10 cellular contexts compared by ENCODE assay signal in the genomic region with DNA sequence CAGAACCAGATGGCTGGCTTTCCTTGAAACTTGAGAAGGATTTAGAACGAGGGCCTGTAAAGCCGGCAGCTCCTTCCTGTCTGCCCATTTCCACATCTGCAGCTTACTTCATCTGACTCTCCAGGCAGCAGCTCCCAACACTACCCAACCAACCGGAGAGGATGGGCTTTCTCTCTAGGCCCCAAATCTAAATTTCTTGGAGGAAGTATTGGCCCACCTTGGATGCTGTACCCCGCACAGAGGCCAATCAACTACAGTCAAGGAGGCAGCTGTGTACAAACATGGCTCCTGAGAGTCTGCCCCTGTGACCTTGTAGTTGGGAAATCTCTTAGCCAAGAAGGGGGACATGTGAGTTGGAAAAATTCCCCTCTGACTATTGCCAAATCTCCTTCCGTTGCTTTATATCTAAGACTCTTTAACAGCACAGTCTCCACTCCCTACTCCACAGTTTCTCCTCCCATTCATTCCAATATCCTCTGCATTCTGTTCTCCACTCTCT.
DNase-seq lines count a peak whose midpoint lies in the region; TF ChIP-seq lines count a peak whose summit lies in the region.
"Had no signal": no experiment of that assay in that cellular context is flagged by ENCODE, and none has a peak within 500 bp of the region (broad histone marks: within the 10 kb centered on the region; RNA-seq: fewer than 3 reads in every experiment).

No MANE protein-coding gene starts in this region.

- no peak for TF ChIP-seq CTCF in nephron (IDR thresholded peaks at IDR 0.05; ENCODE audit: unreplicated experiment in 3 of 3)

- H3K27me3 Mint-ChIP-seq in nephron (ENCODE audit: low read depth): no peaks in the 10 kb centered on the region

- peak overlapping the region; percentile 47 to 73 (median 59) for H3K27ac Mint-ChIP-seq in nephron
- H3K27ac Mint-ChIP-seq: activated naive CD4-positive, alpha-beta T cell treated with anti-CD3 and anti-CD28 coated beads, Interleukin-2, amount 10 ng/mL, durations not matched to agents 7 days and 5 days had no signal

- H3K36me3 Mint-ChIP-seq in nephron (ENCODE audit: low read depth): no peaks in the 10 kb centered on the region
- H3K36me3 Mint-ChIP-seq: immature natural killer cell had no signal

- no peak overlapping the region for H3K4me3 Mint-ChIP-seq in nephron
- H3K4me3 Mint-ChIP-seq: activated naive CD4-positive, alpha-beta T cell treated with anti-CD3 and anti-CD28 coated beads, Interleukin-2, amount 10 ng/mL, durations not matched to agents 7 days and 5 days; immature natural killer cell had no signal

- peaks cover 13% of the 10 kb centered on the region for H3K4me1 Mint-ChIP-seq in nephron
- H3K4me1 Mint-ChIP-seq: immature natural killer cell had no signal

- H3K9me3 Mint-ChIP-seq in nephron: peaks cover 5% of the 10 kb centered on the region
- H3K9me3 Mint-ChIP-seq: immature natural killer cell had no signal

- peak; percentile 62 for DNase-seq in AG20443 (ENCODE audit: low spot score)
- DNase-seq in NCI-H146 (lab: John Stamatoyannopoulos, UW): peak; percentile 53
- DNase-seq in dedifferentiated amniotic fluid mesenchymal stem cell (ENCODE audit: extremely low spot score): peak; percentile 55
- no peak for DNase-seq in GM19238 (ENCODE audit: insufficient read length, low spot score)
- no peak for DNase-seq in activated CD4-positive, CD25-positive, alpha-beta regulatory T cell (lab: John Stamatoyannopoulos, UW)
- DNase-seq in activated effector memory CD4-positive, alpha-beta T cell treated with Interleukin-2 at 50 U/mL for 16 hours: no peak
- DNase-seq in retina: no peak
- DNase-seq: activated naive CD4-positive, alpha-beta T cell treated with anti-CD3 and anti-CD28 coated beads, Interleukin-2, amount 10 ng/mL, durations not matched to agents 7 days and 5 days; immature natural killer cell had no signal

Comparison
In these comparisons a context has a peak if more than half of its experiments do, and no peak if none do; other contexts are left out.
1. DNase-seq: peak in AG20443 (single experiment), NCI-H146 (single experiment) and dedifferentiated amniotic fluid mesenchymal stem cell (single experiment); none in GM19238 (single experiment), activated CD4-positive, CD25-positive, alpha-beta regulatory T cell (0 of 4), activated effector memory CD4-positive, alpha-beta T cell treated with Interleukin-2 at 50 U/mL for 16 hours (single experiment) and retina (single experiment).